Comparison of ENCODE assay signal across 8 cellular contexts in the genomic region with DNA sequence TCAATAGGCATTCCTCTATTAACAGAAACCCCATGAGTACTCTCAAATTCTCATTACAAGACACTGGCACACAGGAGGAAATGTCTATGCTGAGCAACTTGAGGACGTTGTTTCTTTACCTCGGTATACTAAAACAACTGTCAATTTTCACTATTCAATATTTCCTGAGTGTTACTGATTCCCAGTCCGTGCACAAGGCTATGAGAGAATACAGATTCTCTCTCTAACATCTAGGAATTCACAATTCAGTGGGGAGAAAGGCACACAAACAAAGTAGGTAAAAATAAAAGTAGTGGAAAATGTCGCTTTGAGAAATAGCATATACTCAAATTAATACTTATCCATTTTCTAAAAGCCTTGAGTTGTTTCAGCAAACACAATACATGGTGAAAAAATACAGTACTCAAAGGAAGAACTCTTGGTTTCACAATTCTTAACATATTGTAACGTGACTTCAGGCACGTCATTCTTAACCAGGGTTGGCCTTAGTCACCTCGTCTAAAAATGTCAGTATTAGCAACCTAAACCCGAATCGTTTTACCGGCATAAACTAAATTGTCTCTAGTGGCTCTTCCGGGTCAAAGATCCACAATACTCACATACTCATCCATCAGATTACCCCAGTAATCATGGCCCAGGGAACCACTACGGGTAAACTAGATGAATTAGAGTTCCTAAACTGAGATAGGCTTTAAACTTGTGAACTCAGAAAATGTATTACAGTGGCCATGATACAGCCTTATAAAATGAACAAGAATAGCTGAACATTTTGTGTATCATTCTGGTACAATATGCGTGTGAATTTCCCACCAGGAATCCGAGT. TPM values are rescaled to one million over a fixed set of nuclear protein-coding genes. Genes with fewer than 3 reads are reported as not detected.
DNase-seq lines count a peak whose midpoint lies in the region; ATAC-seq and TF ChIP-seq lines count a peak whose summit lies in the region.

No MANE protein-coding gene starts in this region.

- no peak for TF ChIP-seq POLR2A in upper lobe of left lung (IDR thresholded peaks at IDR 0.05)

- DNase-seq in activated T-cell treated with anti-CD3 and anti-CD28 coated beads for 24 hours (ENCODE audit: low read depth) (peak; percentile 23), activated T-cell treated with anti-CD3 and anti-CD28 coated beads for 4 hours (no peak), SJCRH30 (peak in 1 of 2 experiments; percentile 18), dedifferentiated amniotic fluid mesenchymal stem cell (ENCODE audit: extremely low spot score) (peak; percentile 45), midbrain (lab: John Stamatoyannopoulos, UW) (peak; percentile 37), upper lobe of left lung (no peak)

- H3K4me3 ChIP-seq in SJCRH30, result peak overlapping the region; percentile 83
- peak overlapping the region; percentile 64 to 89 (median 79) for H3K4me3 ChIP-seq in upper lobe of left lung

- H3K9me3 ChIP-seq in SJCRH30 (replicated peaks) (no peaks in the 10 kb centered on the region), upper lobe of left lung (no peaks in the 10 kb centered on the region)

- ATAC-seq in HG03064 (IDR thresholded peaks at IDR 0.05; ENCODE audit: low read depth, unreplicated experiment) (peak; percentile 14), upper lobe of left lung (ENCODE audit: low FRiP score in 2 of 2) (peak in 1 of 2 donors; percentile 14), HG03025 (IDR thresholded peaks at IDR 0.05; ENCODE audit: low FRiP score, unreplicated experiment) (no peak)

- TF ChIP-seq EP300 in upper lobe of left lung (IDR thresholded peaks at IDR 0.05), result no peak

- H3K27me3 ChIP-seq in SJCRH30 (no peaks in the 10 kb centered on the region), upper lobe of left lung (no peaks in the 10 kb centered on the region)

- H3K27ac ChIP-seq in SJCRH30 (peak overlapping the region; percentile 7; the same call in 1 of the 2 replicates), upper lobe of left lung (peak overlapping the region; percentile 98 to 99 (median 99))

- H3K4me1 ChIP-seq in SJCRH30 (no peaks in the 10 kb centered on the region; the same call in 1 of the 2 replicates), upper lobe of left lung (peaks cover 13 to 34% (median 24%) of the 10 kb centered on the region in 4 donors)

- WGBS in upper lobe of left lung, 2 donors, result 2 to 5% methylated on average over 14 of the region's 14 CpGs

- H3K36me3 ChIP-seq in SJCRH30, result no peaks in the 10 kb centered on the region
- no peaks in the 10 kb centered on the region for H3K36me3 ChIP-seq in upper lobe of left lung

- TF ChIP-seq CTCF in upper lobe of left lung (IDR thresholded peaks at IDR 0.05), result no peak

RNA-seq across cellular contexts. Expression of a gene that starts 1.5 kb away (rescaled TPM):
- total RNA-seq in SJCRH30 (2014; rRNA removed; shearing (Covaris generic)), result 6.1 and 6.5 TPM in 2 replicates
- total RNA-seq in upper lobe of left lung, result 10 to 100 TPM in 1 of 6 donors, 1 to 10 TPM in 5; 2.6 to 10.7 (median 5.7) TPM

RNA-seq across cellular contexts. Expression of a gene that starts 2.7 kb away (rescaled TPM):
- total RNA-seq in SJCRH30 (2014; rRNA removed; shearing (Covaris generic)), result 43.2 and 45.0 TPM in 2 replicates
- 10 to 100 TPM in 4 of 6 donors, 1 to 10 TPM in 2; 6.3 to 19.4 (median 13.8) TPM for total RNA-seq in upper lobe of left lung

Comparison
In these comparisons a context has a peak if more than half of its experiments do, and no peak if none do; other contexts are left out.
1. DNase-seq: peak in activated T-cell treated with anti-CD3 and anti-CD28 coated beads for 24 hours (single experiment), dedifferentiated amniotic fluid mesenchymal stem cell (single experiment) and midbrain (single experiment); none in activated T-cell treated with anti-CD3 and anti-CD28 coated beads for 4 hours (single experiment) and upper lobe of left lung (0 of 2).